ENCODE assay signal across 27 cellular contexts in genomic region chr2:67970542-67970941, GRCh38.
"Had no signal": no experiment of that assay in that cellular context is flagged by ENCODE, and none has a peak within 500 bp of the region (broad histone marks: within the 10 kb centered on the region; RNA-seq: fewer than 3 reads in every experiment).

No MANE protein-coding gene starts in this region.

- ATAC-seq: stimulated activated effector memory CD8-positive, alpha-beta T cell treated with anti-CD3 and anti-CD28 coated beads, Interleukin-12 subunit alpha, Interleukin-12 subunit beta, amount 100 ng/mL, for 72 hours; stimulated activated memory B cell treated with anti-CD40 and anti-IgM and Interleukin-4, amounts not matched to agents 10 μg/mL and 1 μg/mL and 100 μg/mL, for 72 hours; stimulated activated naive B cell treated with anti-CD40 and anti-IgM and Interleukin-4, amounts not matched to agents 10 μg/mL and 1 μg/mL and 100 μg/mL, for 72 hours; stimulated activated naive CD8-positive, alpha-beta T cell treated with anti-CD3 and anti-CD28 coated beads, Interleukin-15, amount 100 ng/mL, for 72 hours; stimulated activated naive CD8-positive, alpha-beta T cell treated with anti-CD3 and anti-CD28 coated beads, Interleukin-15, Interleukin-2, amounts not matched to agents 100 U/mL and 50 U/mL, for 24 hours; upper lobe of right lung had no signal

- DNase-seq: stimulated activated CD4-positive, alpha-beta T cell treated with anti-CD3 and anti-CD28 coated beads, Interleukin-2, amount 100 ng/mL, for 48 hours; stimulated activated CD4-positive, alpha-beta T cell treated with anti-CD3 and anti-CD28 coated beads, Interleukin-4, amount 100 ng/mL, for 1 hour; stimulated activated CD4-positive, alpha-beta T cell treated with anti-CD3 and anti-CD28 coated beads, Interleukin-4, amount 100 ng/mL, for 24 hours; stimulated activated CD4-positive, alpha-beta T cell treated with anti-CD3 and anti-CD28 coated beads, Interleukin-4, amount 100 ng/mL, for 4 hours; stimulated activated CD8-positive, alpha-beta memory T cell treated with anti-CD3 and anti-CD28 coated beads, Interleukin-4, amount 100 ng/mL, for 48 hours; stimulated activated naive B cell treated with anti-CD40 and anti-IgM and Interleukin-4, amounts not matched to agents 10 μg/mL and 1 μg/mL and 100 μg/mL, for 72 hours; stimulated activated naive CD4-positive, alpha-beta T cell; stimulated activated naive CD4-positive, alpha-beta T cell treated with Interleukin-2 at 50 U/mL for 16 hours; stimulated activated naive CD8-positive, alpha-beta T cell treated with anti-CD3 and anti-CD28 coated beads, Interleukin-15, amount 100 ng/mL, for 72 hours; stimulated activated naive CD8-positive, alpha-beta T cell treated with anti-CD3 and anti-CD28 coated beads, Interleukin-15, Interleukin-2, amounts not matched to agents 100 U/mL and 50 U/mL, for 24 hours; stomach; substantia nigra; testis; thyroid gland; tibial artery; transverse colon; trophoblast cell; upper lobe of left lung; upper lobe of right lung; uterus had no signal

- H3K36me3 ChIP-seq: stomach, suprapubic skin, thoracic aorta, thyroid gland, tibial artery, tibial nerve, transverse colon, upper lobe of left lung, upper lobe of right lung, uterus, vagina had no signal

- H3K4me3 ChIP-seq: stomach, suprapubic skin, testis, thoracic aorta, thyroid gland, tibial artery, tibial nerve, transverse colon, upper lobe of left lung, upper lobe of right lung, uterus, vagina had no signal

- H3K4me1 ChIP-seq: testis, transverse colon, uterus had no signal

- FAIRE-seq: urothelium cell line had no signal

- H3K9me3 ChIP-seq: stomach, suprapubic skin, testis, thoracic aorta, thyroid gland, tibial artery, tibial nerve, transverse colon, upper lobe of left lung, upper lobe of right lung, uterus, vagina had no signal

- H3K27ac ChIP-seq: stomach, suprapubic skin, testis, thoracic aorta, thyroid gland, tibial artery, tibial nerve, transverse colon, upper lobe of left lung, upper lobe of right lung, uterus, vagina had no signal
